1 cellular context compared by ENCODE assay signal in the genomic region with DNA sequence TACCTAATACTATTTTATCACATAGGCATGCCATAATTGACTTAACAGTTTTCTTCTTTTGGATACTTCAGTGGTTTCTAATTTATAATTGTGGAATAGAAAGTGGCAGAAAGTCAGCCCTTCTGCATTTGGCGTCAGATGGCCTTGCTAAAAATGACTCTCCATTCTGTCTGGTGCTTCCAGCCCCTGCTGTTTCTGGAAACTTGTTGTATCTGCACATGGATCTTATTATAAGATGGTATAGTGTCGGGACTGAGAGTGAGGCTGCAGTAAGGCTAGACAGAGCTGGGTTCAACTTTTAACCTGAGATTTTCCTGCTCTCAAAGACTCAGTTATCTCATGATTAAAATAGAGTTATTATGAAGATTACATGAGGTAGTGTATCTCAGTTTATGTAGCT.
TF ChIP-seq lines count a peak whose summit lies in the region.

No MANE protein-coding gene starts in this region.

TF ChIP-seq in SK-N-SH treated with all-trans-retinoic acid at 6 μM for 48 hours, 23 proteins besides CTCF, POLR2A, EP300 and RAD21 (continued from another document):
- TF ChIP-seq, protein P1, sequence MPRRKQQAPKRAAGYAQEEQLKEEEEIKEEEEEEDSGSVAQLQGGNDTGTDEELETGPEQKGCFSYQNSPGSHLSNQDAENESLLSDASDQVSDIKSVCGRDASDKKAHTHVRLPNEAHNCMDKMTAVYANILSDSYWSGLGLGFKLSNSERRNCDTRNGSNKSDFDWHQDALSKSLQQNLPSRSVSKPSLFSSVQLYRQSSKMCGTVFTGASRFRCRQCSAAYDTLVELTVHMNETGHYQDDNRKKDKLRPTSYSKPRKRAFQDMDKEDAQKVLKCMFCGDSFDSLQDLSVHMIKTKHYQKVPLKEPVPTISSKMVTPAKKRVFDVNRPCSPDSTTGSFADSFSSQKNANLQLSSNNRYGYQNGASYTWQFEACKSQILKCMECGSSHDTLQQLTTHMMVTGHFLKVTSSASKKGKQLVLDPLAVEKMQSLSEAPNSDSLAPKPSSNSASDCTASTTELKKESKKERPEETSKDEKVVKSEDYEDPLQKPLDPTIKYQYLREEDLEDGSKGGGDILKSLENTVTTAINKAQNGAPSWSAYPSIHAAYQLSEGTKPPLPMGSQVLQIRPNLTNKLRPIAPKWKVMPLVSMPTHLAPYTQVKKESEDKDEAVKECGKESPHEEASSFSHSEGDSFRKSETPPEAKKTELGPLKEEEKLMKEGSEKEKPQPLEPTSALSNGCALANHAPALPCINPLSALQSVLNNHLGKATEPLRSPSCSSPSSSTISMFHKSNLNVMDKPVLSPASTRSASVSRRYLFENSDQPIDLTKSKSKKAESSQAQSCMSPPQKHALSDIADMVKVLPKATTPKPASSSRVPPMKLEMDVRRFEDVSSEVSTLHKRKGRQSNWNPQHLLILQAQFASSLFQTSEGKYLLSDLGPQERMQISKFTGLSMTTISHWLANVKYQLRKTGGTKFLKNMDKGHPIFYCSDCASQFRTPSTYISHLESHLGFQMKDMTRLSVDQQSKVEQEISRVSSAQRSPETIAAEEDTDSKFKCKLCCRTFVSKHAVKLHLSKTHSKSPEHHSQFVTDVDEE (CRISPR knock-in tag; IDR thresholded peaks at IDR 0.05): peak; percentile 78
- TF ChIP-seq ZNF565 (CRISPR knock-in tag; conservative IDR thresholded peaks at IDR 0.05; ENCODE audit: low read depth) (no peak), RARB (CRISPR knock-in tag; IDR thresholded peaks at IDR 0.05) (no peak), TCF4 (CRISPR knock-in tag; IDR thresholded peaks at IDR 0.05; ENCODE audit: borderline replicate concordance) (peak; percentile 94), ARNTL (CRISPR knock-in tag; IDR thresholded peaks at IDR 0.05; ENCODE audit: borderline replicate concordance, low read depth) (no peak), CSDC2 (CRISPR knock-in tag; IDR thresholded peaks at IDR 0.05) (no peak)
